16 cellular contexts compared by ENCODE assay signal in the genomic region with DNA sequence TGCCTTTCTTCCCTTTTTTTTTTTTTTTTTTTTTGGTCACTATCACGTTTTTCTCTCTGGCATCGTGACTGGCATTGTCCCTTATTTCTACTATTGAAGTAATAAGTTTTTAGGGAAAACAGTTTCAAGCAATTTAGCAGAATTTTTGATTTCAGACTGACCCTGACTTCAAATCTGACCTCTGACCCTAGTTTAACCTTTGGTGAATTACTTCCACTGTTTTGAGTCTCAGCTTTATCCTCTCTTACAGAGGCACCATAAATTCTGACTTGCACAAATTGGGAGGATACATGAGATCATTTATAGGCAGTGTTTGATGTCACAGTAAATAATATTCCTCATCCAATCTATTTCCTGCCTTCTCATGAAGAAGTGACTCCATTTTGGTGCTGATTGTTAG.
"Had no signal": no experiment of that assay in that cellular context is flagged by ENCODE, and none has a peak within 500 bp of the region (broad histone marks: within the 10 kb centered on the region; RNA-seq: fewer than 3 reads in every experiment).

No MANE protein-coding gene starts in this region.

- DNase-seq: activated B cell treated with CpG ODN at 0.5 μM for 24 hours, anterior cingulate cortex, cerebellar nuclear complex, dermis blood vessel endothelial cell, head of caudate nucleus, kidney glomerular epithelial cell, left ventricle myocardium superior, mesendoderm, ovary, right lobe of liver, spleen, thyroid gland had no signal

- H3K9me3 Mint-ChIP-seq: activated B cell treated with CpG ODN at 0.5 μM for 24 hours; activated naive CD4-positive, alpha-beta T cell treated with anti-CD3 and anti-CD28 coated beads, Interleukin-2, amount 50 U/mL, for 72 hours; neural progenitor cell had no signal

- H3K27ac Mint-ChIP-seq: activated B cell treated with CpG ODN at 0.5 μM for 24 hours; activated naive CD4-positive, alpha-beta T cell treated with anti-CD3 and anti-CD28 coated beads, Interleukin-2, amount 50 U/mL, for 72 hours; neural progenitor cell had no signal

- H2AFZ ChIP-seq: neural progenitor cell had no signal

- H3K9me3 ChIP-seq: ovary, right lobe of liver, spleen, thyroid gland had no signal

- H3K36me3 Mint-ChIP-seq: activated naive CD4-positive, alpha-beta T cell treated with anti-CD3 and anti-CD28 coated beads, Interleukin-2, amount 50 U/mL, for 72 hours; neural progenitor cell had no signal

- H3K4me1 Mint-ChIP-seq: neural progenitor cell had no signal

- H3K9ac ChIP-seq: neural progenitor cell had no signal

- H3K27me3 ChIP-seq: neural progenitor cell, ovary, right lobe of liver, spleen, thyroid gland had no signal

- ATAC-seq: left ventricle myocardium superior had no signal

- H3K27ac ChIP-seq: epithelial cell of prostate, neural progenitor cell, ovary, right lobe of liver, thyroid gland had no signal

- H3K4me1 ChIP-seq: neural progenitor cell, right lobe of liver, thyroid gland had no signal

- H3K4me3 Mint-ChIP-seq: activated B cell treated with CpG ODN at 0.5 μM for 24 hours; activated CD4-positive, alpha-beta T cell treated with anti-CD3 and anti-CD28 coated beads, Interleukin-2, amount 10 ng/mL, durations not matched to agents 7 days and 5 days; neural progenitor cell had no signal

- H3K4me2 ChIP-seq: neural progenitor cell had no signal

- H3K4me3 ChIP-seq: neural progenitor cell, ovary, right lobe of liver, spleen, thyroid gland had no signal

- H3K36me3 ChIP-seq: neural progenitor cell, ovary, right lobe of liver, spleen, thyroid gland had no signal
